Comparison of ENCODE assay signal across 17 cellular contexts in the genomic region with DNA sequence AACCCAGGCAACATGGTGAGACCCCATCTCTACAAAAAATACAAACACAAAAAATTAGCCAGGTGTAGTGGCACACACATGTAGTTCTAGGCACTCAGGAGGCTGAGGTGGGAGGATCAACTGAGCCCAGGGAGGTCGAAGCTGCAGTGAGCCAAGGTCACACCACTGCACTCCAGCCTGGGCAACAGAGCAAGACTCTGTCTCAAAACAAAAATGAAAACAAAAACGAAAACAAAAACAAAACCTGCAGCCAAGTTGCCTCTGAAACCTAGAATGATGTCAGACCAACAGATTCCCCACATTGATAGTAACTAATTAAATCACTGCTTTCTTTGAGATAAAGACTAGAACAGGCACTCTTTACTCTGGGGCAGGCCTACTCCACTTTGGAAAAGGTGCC.
DNase-seq lines count a peak whose midpoint lies in the region; ATAC-seq lines count a peak whose summit lies in the region.
"Had no signal": no experiment of that assay in that cellular context is flagged by ENCODE, and none has a peak within 500 bp of the region (broad histone marks: within the 10 kb centered on the region; RNA-seq: fewer than 3 reads in every experiment).

No MANE protein-coding gene starts in this region.

- DNase-seq in H4 (ENCODE audit: low spot score) (no peak), cerebellum (ENCODE audit: low spot score) (no peak)
- no peak for DNase-seq in stimulated activated CD4-positive, alpha-beta T cell treated with anti-CD3 and anti-CD28 coated beads, Interleukin-4, amount 100 ng/mL, for 1 hour
- DNase-seq: activated CD4-positive, alpha-beta T cell treated with anti-CD3 and anti-CD28 coated beads for 36 hours; activated CD8-positive, alpha-beta memory T cell treated with anti-CD3 and anti-CD28 coated beads, Interleukin-2, amount 50 U/mL, for 48 hours; activated naive CD4-positive, alpha-beta T cell treated with anti-CD3 and anti-CD28 coated beads for 36 hours; colonic mucosa; NCI-H1694; SJCRH30; stimulated activated CD4-positive, alpha-beta T cell treated with anti-CD3 and anti-CD28 coated beads, Interleukin-15, amount 100 ng/mL, for 24 hours had no signal

- ATAC-seq in GM18517 (IDR thresholded peaks at IDR 0.05; ENCODE audit: unreplicated experiment) (peak; percentile 79), GM19468 (IDR thresholded peaks at IDR 0.05; ENCODE audit: extremely low read depth, unreplicated experiment) (peak; percentile 79), HG02798 (IDR thresholded peaks at IDR 0.05; ENCODE audit: poor library complexity, unreplicated experiment) (peak; percentile 75), HG03460 (IDR thresholded peaks at IDR 0.05; ENCODE audit: unreplicated experiment) (peak; percentile 64), HG02623 (IDR thresholded peaks at IDR 0.05; ENCODE audit: unreplicated experiment) (no peak)
- ATAC-seq: activated CD4-positive, alpha-beta T cell treated with anti-CD3 and anti-CD28 coated beads for 36 hours; gastroesophageal sphincter; natural killer cell treated with Interleukin-12 subunit alpha and Interleukin-12 subunit beta and Interleukin-15 and Interleukin-18, amount 100 ng/mL, for 72 hours had no signal
